ENCODE assay signal across 16 cellular contexts in genomic region chr10:132353456-132354355, GRCh38. TPM values are rescaled to one million over a fixed set of nuclear protein-coding genes. Genes with fewer than 3 reads are reported as not detected.
DNase-seq lines count a peak whose midpoint lies in the region; ATAC-seq and TF ChIP-seq lines count a peak whose summit lies in the region.
"Had no signal": no experiment of that assay in that cellular context is flagged by ENCODE, and none has a peak within 500 bp of the region (broad histone marks: within the 10 kb centered on the region; RNA-seq: fewer than 3 reads in every experiment).

No MANE protein-coding gene starts in this region.

- no peak overlapping the region for H3K4me3 Mint-ChIP-seq in dendritic cell treated with granulocyte-macrophage colony-stimulating factor and Interleukin-4, amounts not matched to agents 40 ng/mL and 50 ng/mL, for 4 days

- H3K4me2 ChIP-seq in osteoblast (ENCODE audit: insufficient read depth, low read length), result no peak overlapping the region
- H3K4me2 ChIP-seq: A549 had no signal

- ATAC-seq in left ventricle myocardium superior (no peak), left cardiac atrium (no peak), aorta (ENCODE audit: low FRiP score) (peak; percentile 32), HG03378 (IDR thresholded peaks at IDR 0.05; ENCODE audit: unreplicated experiment) (no peak)

- no peaks in the 10 kb centered on the region for H3K27me3 ChIP-seq in osteoblast (ENCODE audit: insufficient read depth, low read length)
- H3K27me3 ChIP-seq in aorta (ENCODE audit: control insufficient read depth in 1 of 2, insufficient read depth in 2 of 2, low read length in 1 of 2), result no peaks in the 10 kb centered on the region

- intact Hi-C loops in left ventricle myocardium superior (cut with micrococcal nuclease) (loop anchor here (5.0 kb wide), 1 partner anchor 126 kb away; no protein-coding TSS in a partner anchor), left cardiac atrium (cut with DNase I) (loop anchor here (2.0 to 5.0 kb wide), 2 partner anchors 131 kb away; no protein-coding TSS in a partner anchor), aorta (cut with DNase I) (loop anchor here (1.0 to 5.0 kb wide), 2 partner anchors 130 to 131 kb away; no protein-coding TSS in a partner anchor)
- intact Hi-C loops in dendritic cell treated with granulocyte-macrophage colony-stimulating factor and Interleukin-4, amounts not matched to agents 40 ng/mL and 50 ng/mL, for 4 days (cut with micrococcal nuclease), result no loop called here

- no peak for TF ChIP-seq CTCF in osteoblast (IDR thresholded peaks at IDR 0.05; ENCODE audit: extremely low read depth, low read depth, low read length)

- H3K4me3 ChIP-seq in osteoblast (ENCODE audit: insufficient read depth, low read length) (no peak overlapping the region), aorta (ENCODE audit: low read length in 2 of 2) (no peak overlapping the region)
- H3K4me3 ChIP-seq: A549 had no signal

- WGBS in aorta, 2 donors, result 90 to 93% methylated on average over 19 to 20 of the region's 20 CpGs

- H3K4me1 ChIP-seq in osteoblast (ENCODE audit: insufficient read depth, low read length), result no peaks in the 10 kb centered on the region
- H3K4me1 ChIP-seq in aorta (ENCODE audit: control insufficient read depth in 1 of 2, insufficient read depth in 2 of 2, low read length in 2 of 2), result no peaks in the 10 kb centered on the region
- H3K4me1 ChIP-seq: A549 had no signal

- H3K27me3 Mint-ChIP-seq in dendritic cell treated with granulocyte-macrophage colony-stimulating factor and Interleukin-4, amounts not matched to agents 40 ng/mL and 50 ng/mL, for 4 days, result no peaks in the 10 kb centered on the region

- H3K79me2 ChIP-seq in osteoblast (ENCODE audit: insufficient read depth, low read length), result no peaks in the 10 kb centered on the region

- peaks cover 8% of the 10 kb centered on the region for H3K9me3 Mint-ChIP-seq in dendritic cell treated with granulocyte-macrophage colony-stimulating factor and Interleukin-4, amounts not matched to agents 40 ng/mL and 50 ng/mL, for 4 days

- H3K4me1 Mint-ChIP-seq in dendritic cell treated with granulocyte-macrophage colony-stimulating factor and Interleukin-4, amounts not matched to agents 40 ng/mL and 50 ng/mL, for 4 days (ENCODE audit: low read depth), result peaks cover 28% of the 10 kb centered on the region

- DNase-seq in left ventricle myocardium superior (peak; percentile 15), left cardiac atrium (no peak), osteoblast (ENCODE audit: insufficient read length, low spot score, missing footprints) (peak; percentile 83), aorta (peak; percentile 36 to 60), DMS79 (lab: John Stamatoyannopoulos, UW) (no peak), SKM-1 treated with dmso at 0.1 percent for 144 hours (lab: John Stamatoyannopoulos, UW; ENCODE audit: unreplicated experiment) (no peak)
- DNase-seq: DMS53, Karpas-422, MM.1S, NCI-H1105 treated with DMSO at 0.1 percent for 48 hours, NCI-H187 treated with DMSO at 0.1 percent for 48 hours, NCI-H510A, SHP77 treated with DMSO at 0.1 percent for 48 hours had no signal

- H3K36me3 Mint-ChIP-seq in dendritic cell treated with granulocyte-macrophage colony-stimulating factor and Interleukin-4, amounts not matched to agents 40 ng/mL and 50 ng/mL, for 4 days (ENCODE audit: low read depth), result peaks cover 83% of the 10 kb centered on the region

- H3K9me3 ChIP-seq in osteoblast (ENCODE audit: low read depth, low read length) (no peaks in the 10 kb centered on the region), aorta (ENCODE audit: control insufficient read depth, low read length) (no peaks in the 10 kb centered on the region)
- H3K9me3 ChIP-seq: A549 had no signal

- H3K36me3 ChIP-seq in osteoblast (ENCODE audit: insufficient read depth, low read length) (no peaks in the 10 kb centered on the region), aorta (ENCODE audit: control insufficient read depth in 1 of 2, insufficient read depth in 2 of 2, low read length in 1 of 2) (no peaks in the 10 kb centered on the region)

- no peak overlapping the region for H3K27ac ChIP-seq in osteoblast (ENCODE audit: low read depth, low read length)
- H3K27ac ChIP-seq in aorta (ENCODE audit: low read depth in 1 of 2, low read length in 2 of 2), result no peak overlapping the region
- H3K27ac ChIP-seq: A549 had no signal

- peaks cover 10% of the 10 kb centered on the region for H4K20me1 ChIP-seq in osteoblast (ENCODE audit: insufficient read depth, low read length)

- H3K27ac Mint-ChIP-seq in dendritic cell treated with granulocyte-macrophage colony-stimulating factor and Interleukin-4, amounts not matched to agents 40 ng/mL and 50 ng/mL, for 4 days, result peak overlapping the region; percentile 71

- H2AFZ ChIP-seq in osteoblast (ENCODE audit: low read length), result no peak overlapping the region

RNA-seq across cellular contexts. Expression of gene LRRC27, which starts 21.7 kb away (rescaled TPM):
- total RNA-seq in left ventricle myocardium superior (3.2 TPM), left cardiac atrium (1 to 10 TPM; 3.7 to 4.4 TPM), osteoblast (11.2 and 13.4 TPM in 2 replicates), aorta (10 to 100 TPM in 1 of 2 donors, 1 to 10 TPM in 1; 4.6 to 11.7 TPM)
- 1 to 10 TPM; 3.1 to 9.0 TPM for polyA plus RNA-seq in aorta

RNA-seq across cellular contexts. Expression of gene PWWP2B, which starts 43.3 kb away (rescaled TPM):
- total RNA-seq in left ventricle myocardium superior (19.9 TPM), left cardiac atrium (10 to 100 TPM; 11.8 to 12.7 TPM), osteoblast (15.3 and 18.5 TPM in 2 replicates), aorta (1 to 10 TPM; 6.8 to 8.7 TPM)
- polyA plus RNA-seq in aorta, result 1 to 10 TPM; 2.0 to 3.6 TPM

RNA-seq across cellular contexts. Expression of gene STK32C, which starts 46.0 kb away (rescaled TPM):
- total RNA-seq in left ventricle myocardium superior (4.9 TPM), left cardiac atrium (1 to 10 TPM; 6.1 to 6.6 TPM), osteoblast (12.7 and 14.5 TPM in 2 replicates), aorta (10 to 100 TPM in 1 of 2 donors, 1 to 10 TPM in 1; 7.1 to 12.2 TPM)
- 10 to 100 TPM in 1 of 2 donors, 1 to 10 TPM in 1; 4.9 to 12.4 TPM for polyA plus RNA-seq in aorta

Comparison
In these comparisons a context has a peak if more than half of its experiments do, and no peak if none do; other contexts are left out.
1. DNase-seq: peak in left ventricle myocardium superior (single experiment), osteoblast (single experiment) and aorta (2 of 2); none in left cardiac atrium (single experiment), DMS79 (single experiment) and SKM-1 treated with dmso at 0.1 percent for 144 hours (single experiment).